In the genomic region with DNA sequence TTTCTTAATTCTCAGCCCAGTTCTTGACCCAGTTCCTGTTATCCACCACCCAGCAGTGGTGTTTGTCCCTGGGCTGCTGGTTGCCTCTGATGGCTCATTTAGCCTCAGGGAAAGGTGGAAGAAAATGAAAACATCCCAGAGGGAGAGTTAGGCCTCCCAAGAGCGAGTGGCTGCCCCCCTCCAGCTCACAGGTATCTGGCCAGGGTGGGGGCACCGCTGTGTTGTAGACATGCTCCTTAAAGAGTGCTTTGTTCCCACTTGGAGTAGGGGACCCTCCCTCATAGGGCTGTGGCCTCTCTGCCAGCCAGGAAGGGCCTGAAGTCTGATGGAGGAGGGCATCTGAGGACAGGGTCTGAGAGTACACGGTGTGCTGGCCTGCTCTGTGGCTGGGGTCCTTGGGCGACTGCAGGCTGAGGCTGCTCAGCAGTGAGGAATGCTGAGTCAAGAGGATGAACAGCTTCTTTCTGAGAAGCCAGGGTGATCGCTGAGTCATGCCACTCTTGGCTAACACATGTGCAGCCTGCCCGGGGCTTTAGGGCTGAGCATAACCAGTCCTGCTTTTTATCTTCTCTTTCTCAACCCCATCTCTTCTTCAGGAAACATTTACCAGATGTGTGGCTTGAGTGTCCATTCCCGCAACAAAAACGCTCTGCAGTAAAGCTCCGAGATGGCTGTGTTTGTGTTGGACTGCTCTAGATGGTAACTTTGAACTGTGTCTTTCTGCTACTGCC, we compare ENCODE assay signal across 8 cellular contexts.
A peak's percentile ranks its signal among the peaks of the same experiment; 100 is the strongest.
DNase-seq lines count a peak whose midpoint lies in the region; ATAC-seq lines count a peak whose summit lies in the region.

No MANE protein-coding gene starts in this region.

- DNase-seq in NK-92 treated with Interleukin-12 subunit alpha and Interleukin-12 subunit beta, amount 100 ng/mL, for 24 hours (lab: John Stamatoyannopoulos, UW): peak; percentile 86
- DNase-seq in NK-92 (lab: John Stamatoyannopoulos, UW; ENCODE audit: unreplicated experiment): no peak
- peak; percentile 81 to 92 for DNase-seq in SJSA1 (ENCODE audit: low read depth in 1 of 2, low spot score in 2 of 2)
- DNase-seq in dermis blood vessel endothelial cell: peak; percentile 83
- DNase-seq in lung microvascular endothelial cell (ENCODE audit: low read depth in 2 of 2): peak; percentile 71 to 92
- no peak for DNase-seq in DMS79 treated with DMSO at 0.1 percent for 48 hours (lab: John Stamatoyannopoulos, UW)

- H3K36me3 ChIP-seq in SJSA1: no peaks in the 10 kb centered on the region
- H3K36me3 ChIP-seq in stomach smooth muscle (ENCODE audit: control insufficient read depth in 2 of 2, insufficient read depth in 2 of 2, low read length in 2 of 2): no peaks in the 10 kb centered on the region

- no peak overlapping the region for H3K4me3 ChIP-seq in SJSA1
- H3K4me3 ChIP-seq in stomach smooth muscle (ENCODE audit: low read length in 2 of 2): peak overlapping the region; percentile 40 to 61

- H3K9me3 ChIP-seq in SJSA1 (replicated peaks) (no peaks in the 10 kb centered on the region), stomach smooth muscle (ENCODE audit: control insufficient read depth in 2 of 2, low read length in 2 of 2) (no peaks in the 10 kb centered on the region)

- H3K27ac ChIP-seq in SJSA1 (peak overlapping the region; percentile 83), stomach smooth muscle (ENCODE audit: low read length) (peak overlapping the region; percentile 86)

- H3K27me3 ChIP-seq in SJSA1 (replicated peaks): no peaks in the 10 kb centered on the region
- H3K27me3 ChIP-seq in stomach smooth muscle (ENCODE audit: control insufficient read depth in 1 of 2, insufficient read depth in 2 of 2, low read length in 2 of 2): no peaks in the 10 kb centered on the region

- ATAC-seq in HG03039 (IDR thresholded peaks at IDR 0.05; ENCODE audit: unreplicated experiment): no peak

- H3K9ac ChIP-seq in stomach smooth muscle (ENCODE audit: low read length in 2 of 2): peak overlapping the region; percentile 55 to 62

- H3K4me1 ChIP-seq in SJSA1 (replicated peaks): peaks cover 48% of the 10 kb centered on the region
- H3K4me1 ChIP-seq in stomach smooth muscle (ENCODE audit: control insufficient read depth, insufficient read depth, low read length): peaks cover 56% of the 10 kb centered on the region

Comparison
In these comparisons a context has a peak if more than half of its experiments do, and no peak if none do; other contexts are left out.
1. DNase-seq: peak in NK-92 treated with Interleukin-12 subunit alpha and Interleukin-12 subunit beta, amount 100 ng/mL, for 24 hours (single experiment), SJSA1 (2 of 2), dermis blood vessel endothelial cell (single experiment) and lung microvascular endothelial cell (2 of 2); none in NK-92 (single experiment) and DMS79 treated with DMSO at 0.1 percent for 48 hours (single experiment).